Comparison of ENCODE assay signal across 21 cellular contexts in the genomic region with DNA sequence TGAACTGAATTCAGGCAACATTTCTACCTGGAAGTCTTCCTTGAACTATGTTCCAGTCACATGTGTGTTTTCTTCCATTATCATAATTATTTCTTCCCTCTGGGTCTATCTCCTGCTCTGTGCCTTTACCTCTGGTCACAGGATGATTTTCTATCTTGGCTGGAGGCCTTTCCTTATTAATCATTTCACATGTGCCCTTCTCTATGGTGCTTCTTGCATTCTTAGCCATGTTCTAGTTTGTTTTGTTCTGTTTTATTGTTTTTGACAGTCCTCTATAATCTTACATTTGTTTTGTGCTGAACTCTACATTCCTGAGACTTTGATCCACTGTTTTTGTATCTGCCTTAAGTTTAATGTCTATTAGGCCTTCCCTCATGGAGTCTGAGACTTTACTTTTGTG. TPM values are rescaled to one million over a fixed set of nuclear protein-coding genes. Genes with fewer than 3 reads are reported as not detected.
DNase-seq lines count a peak whose midpoint lies in the region; ATAC-seq and TF ChIP-seq lines count a peak whose summit lies in the region.
"Had no signal": no experiment of that assay in that cellular context is flagged by ENCODE, and none has a peak within 500 bp of the region (broad histone marks: within the 10 kb centered on the region; RNA-seq: fewer than 3 reads in every experiment).

No MANE protein-coding gene starts in this region.

- H2BK20ac ChIP-seq in IMR-90 (ENCODE audit: low read depth, low read length): no peak overlapping the region

- H3K27ac ChIP-seq in IMR-90 (ENCODE audit: insufficient read depth, low read length): no peak overlapping the region
- H3K27ac ChIP-seq: A549, BLaER1, PC-9, RWPE1 had no signal

- H4K91ac ChIP-seq in IMR-90 (ENCODE audit: insufficient read depth, low read depth, low read length): no peak overlapping the region

- no peaks in the 10 kb centered on the region for H3K4me1 Mint-ChIP-seq in activated CD4-positive, alpha-beta memory T cell treated with anti-CD3 and anti-CD28 coated beads for 36 hours (ENCODE audit: low read depth)
- H3K4me1 Mint-ChIP-seq: IgD-negative memory B cell had no signal

- no peaks in the 10 kb centered on the region for H3K36me3 Mint-ChIP-seq in activated CD4-positive, alpha-beta memory T cell treated with anti-CD3 and anti-CD28 coated beads for 36 hours
- H3K36me3 Mint-ChIP-seq: CD8-positive, alpha-beta T cell; IgD-negative memory B cell had no signal

- no peaks in the 10 kb centered on the region for H3K9me3 Mint-ChIP-seq in activated CD4-positive, alpha-beta memory T cell treated with anti-CD3 and anti-CD28 coated beads for 36 hours
- H3K9me3 Mint-ChIP-seq: CD8-positive, alpha-beta T cell; IgD-negative memory B cell had no signal

- H3K23ac ChIP-seq in IMR-90 (ENCODE audit: low read depth, low read length): peak overlapping the region; percentile 21; the same call in 1 of the 2 replicates

- no peak overlapping the region for H3K27ac Mint-ChIP-seq in activated CD4-positive, alpha-beta memory T cell treated with anti-CD3 and anti-CD28 coated beads for 36 hours
- H3K27ac Mint-ChIP-seq: CD8-positive, alpha-beta T cell; IgD-negative memory B cell had no signal

- H3K4me3 ChIP-seq in IMR-90 (ENCODE audit: insufficient read depth, low read depth, low read length): no peak overlapping the region
- H3K4me3 ChIP-seq in choroid plexus epithelial cell (ENCODE audit: low read depth, low read length): no peak overlapping the region
- H3K4me3 ChIP-seq: A549, BLaER1, MG63, PC-9 had no signal

- H3K27me3 Mint-ChIP-seq in activated CD4-positive, alpha-beta memory T cell treated with anti-CD3 and anti-CD28 coated beads for 36 hours: peaks cover 4% of the 10 kb centered on the region
- H3K27me3 Mint-ChIP-seq: IgD-negative memory B cell had no signal

- peak overlapping the region; percentile 25; the same call in 1 of the 2 replicates for H3K56ac ChIP-seq in IMR-90 (ENCODE audit: extremely low read depth, insufficient read depth, low read length)

- dilution Hi-C loops in IMR-90 (cut with HindIII; ENCODE audit: low sequenced_read_pairs, unreplicated experiment): no loop called here

- H3K9ac ChIP-seq in IMR-90 (ENCODE audit: low read depth, low read length): no peak overlapping the region
- H3K9ac ChIP-seq: BLaER1 had no signal

- no peak for TF ChIP-seq RAD21 in IMR-90 (IDR thresholded peaks at IDR 0.05; ENCODE audit: low read length)

- peaks cover 31 to 51% of the 10 kb centered on the region in 2 experiments for H3K79me1 ChIP-seq in IMR-90 (ENCODE audit: low read depth in 1 of 2, low read length in 2 of 2)

- BruUV-seq in IMR-90 (replicated peaks; lab: Mats Ljungman, UMichigan): no TSS peak

- H2AK9ac ChIP-seq in IMR-90 (replicated peaks; ENCODE audit: low read depth, low read length, poor library complexity): no peak overlapping the region

- no peak overlapping the region for H2BK120ac ChIP-seq in IMR-90 (ENCODE audit: low read depth, low read length)

- ATAC-seq in IMR-90 (ENCODE audit: low read depth) (peak; percentile 30; the same call in 1 of the 2 replicates), HG03378 (IDR thresholded peaks at IDR 0.05; ENCODE audit: unreplicated experiment) (no peak)
- ATAC-seq: A549; CD8-positive, alpha-beta T cell had no signal

- TF ChIP-seq CTCF in IMR-90 (conservative IDR thresholded peaks at IDR 0.05; ENCODE audit: low read depth, low read length) (no peak), choroid plexus epithelial cell (conservative IDR thresholded peaks at IDR 0.05; ENCODE audit: low read depth, low read length) (no peak)

- no peaks in the 10 kb centered on the region for H3K9me3 ChIP-seq in IMR-90 (ENCODE audit: control insufficient read depth, insufficient read depth, low read length)
- H3K9me3 ChIP-seq: A549, BLaER1, MG63 had no signal

- in situ Hi-C loops in IMR-90 (cut with MboI; ENCODE audit: low sequenced_read_pairs): no loop called here

- no peak overlapping the region for H2BK15ac ChIP-seq in IMR-90 (ENCODE audit: low read depth, low read length)

- no peak overlapping the region for H2BK5ac ChIP-seq in IMR-90 (ENCODE audit: low read depth, low read length, poor library complexity, severe bottlenecking)

- CTCF ChIA-PET in IMR-90 (lab: Yijun Ruan, JAX): no interaction called here
- CTCF ChIA-PET in activated CD4-positive, alpha-beta memory T cell treated with anti-CD3 and anti-CD28 coated beads for 36 hours (lab: Charles Lee): no interaction called here

- no peak overlapping the region for H3K4me2 ChIP-seq in IMR-90 (ENCODE audit: low read depth, low read length)
- H3K4me2 ChIP-seq: A549, BLaER1, PC-9 had no signal

- peaks cover 36% of the 10 kb centered on the region; the same call in 1 of the 2 replicates for H4K20me1 ChIP-seq in IMR-90 (ENCODE audit: insufficient read depth, low read length)
- H4K20me1 ChIP-seq: BLaER1 had no signal

- no peak overlapping the region for H3K14ac ChIP-seq in IMR-90 (replicated peaks; ENCODE audit: low read depth, low read length)

- DNase-seq in IMR-90: no peak
- DNase-seq in choroid plexus epithelial cell (ENCODE audit: low read depth): peak; percentile 32
- DNase-seq in kidney tubule cell (ENCODE audit: low spot score): peak; percentile 13
- peak; percentile 51 for DNase-seq in renal cortical epithelial cell (ENCODE audit: low read depth)
- no peak for DNase-seq in occipital lobe (lab: John Stamatoyannopoulos, UW)
- DNase-seq in activated CD4-positive, alpha-beta memory T cell treated with anti-CD3 and anti-CD28 coated beads for 36 hours: no peak
- DNase-seq: Calu3; CD8-positive, alpha-beta T cell; Karpas-422; MG63; NCI-H1048; NCI-H1436; NCI-H1930; NCI-H345; NCI-H524 treated with DMSO at 0.1 percent for 48 hours; PC-9 had no signal

- no peak overlapping the region; the same call in 1 of the 2 replicates for H4K5ac ChIP-seq in IMR-90 (ENCODE audit: low read depth, low read length)

- peak overlapping the region; percentile 53; the same call in 1 of the 2 replicates for H3K18ac ChIP-seq in IMR-90 (ENCODE audit: low read depth, low read length)

- POLR2A ChIA-PET in IMR-90 (lab: Charles Lee; ENCODE audit: unreplicated experiment): no interaction called here
- POLR2A ChIA-PET in activated CD4-positive, alpha-beta memory T cell treated with anti-CD3 and anti-CD28 coated beads for 36 hours (lab: Charles Lee): no interaction called here

- no peak for TF ChIP-seq POLR2A in IMR-90 (IDR thresholded peaks at IDR 0.05; ENCODE audit: low read depth, low read length)

- peak overlapping the region in 1 of 2 experiments; percentile 4; a peak in 1 of 4 replicates for H4K8ac ChIP-seq in IMR-90 (ENCODE audit: low read depth in 2 of 2, low read length in 2 of 2)

- peaks cover 4% of the 10 kb centered on the region; the same call in 1 of the 2 replicates for H3K9me1 ChIP-seq in IMR-90 (ENCODE audit: insufficient read depth, low read length)

- peaks cover 11% of the 10 kb centered on the region; the same call in 1 of the 2 replicates for H3K36me3 ChIP-seq in IMR-90 (ENCODE audit: control insufficient read depth, insufficient read depth, low read length)
- H3K36me3 ChIP-seq: BLaER1, MG63 had no signal

- H2AK5ac ChIP-seq in IMR-90 (ENCODE audit: low read depth, low read length): peak overlapping the region; percentile 30; the same call in 1 of the 2 replicates

- no peaks in the 10 kb centered on the region for H3K27me3 ChIP-seq in IMR-90 (ENCODE audit: control insufficient read depth, insufficient read depth, low read length)
- H3K27me3 ChIP-seq: BLaER1, MG63 had no signal

- H3K4me3 Mint-ChIP-seq in activated CD4-positive, alpha-beta memory T cell treated with anti-CD3 and anti-CD28 coated beads for 36 hours: no peak overlapping the region
- H3K4me3 Mint-ChIP-seq: CD8-positive, alpha-beta T cell; IgD-negative memory B cell had no signal

- intact Hi-C loops in IMR-90 (cut with micrococcal nuclease): no loop called here
- intact Hi-C loops in activated CD4-positive, alpha-beta memory T cell treated with anti-CD3 and anti-CD28 coated beads for 36 hours (cut with micrococcal nuclease): no loop called here

- H2AFZ ChIP-seq in IMR-90 (replicated peaks; ENCODE audit: low read length, poor library complexity): no peak overlapping the region
- H2AFZ ChIP-seq: PC-9 had no signal

- H3K4me1 ChIP-seq in IMR-90 (ENCODE audit: control insufficient read depth, insufficient read depth, low read length): no peaks in the 10 kb centered on the region; the same call in 1 of the 2 replicates
- H3K4me1 ChIP-seq: A549, BLaER1 had no signal

- no peak overlapping the region for H3K4ac ChIP-seq in IMR-90 (ENCODE audit: low read depth, low read length)

TF ChIP-seq in IMR-90, 13 proteins besides CTCF, POLR2A, EP300 and RAD21 (continues in another document):
- TF ChIP-seq FOS (IDR thresholded peaks at IDR 0.05; ENCODE audit: low read depth, low read length) (no peak), CHD1 (IDR thresholded peaks at IDR 0.05; ENCODE audit: low read depth, low read length) (no peak), RCOR1 (IDR thresholded peaks at IDR 0.05; ENCODE audit: insufficient replicate concordance, low read length) (no peak), MAZ (IDR thresholded peaks at IDR 0.05; ENCODE audit: borderline replicate concordance, low read depth, low read length) (no peak), NFE2L2 (IDR thresholded peaks at IDR 0.05; ENCODE audit: low read depth, low read length) (no peak), SMC3 (IDR thresholded peaks at IDR 0.05; ENCODE audit: low read depth, low read length) (no peak), MXI1 (IDR thresholded peaks at IDR 0.05; ENCODE audit: borderline replicate concordance, low read depth, low read length) (no peak), RFX5 (IDR thresholded peaks at IDR 0.05; ENCODE audit: low read depth, low read length) (no peak), MAFK (IDR thresholded peaks at IDR 0.05; ENCODE audit: low read depth, low read length) (no peak)
- TF ChIP-seq, protein P1, sequence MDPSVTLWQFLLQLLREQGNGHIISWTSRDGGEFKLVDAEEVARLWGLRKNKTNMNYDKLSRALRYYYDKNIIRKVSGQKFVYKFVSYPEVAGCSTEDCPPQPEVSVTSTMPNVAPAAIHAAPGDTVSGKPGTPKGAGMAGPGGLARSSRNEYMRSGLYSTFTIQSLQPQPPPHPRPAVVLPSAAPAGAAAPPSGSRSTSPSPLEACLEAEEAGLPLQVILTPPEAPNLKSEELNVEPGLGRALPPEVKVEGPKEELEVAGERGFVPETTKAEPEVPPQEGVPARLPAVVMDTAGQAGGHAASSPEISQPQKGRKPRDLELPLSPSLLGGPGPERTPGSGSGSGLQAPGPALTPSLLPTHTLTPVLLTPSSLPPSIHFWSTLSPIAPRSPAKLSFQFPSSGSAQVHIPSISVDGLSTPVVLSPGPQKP (IDR thresholded peaks at IDR 0.05; ENCODE audit: borderline replicate concordance, low read depth, low read length): no peak

RNA-seq across cellular contexts. Expression of a gene that starts 51.0 kb away (rescaled TPM):
- total RNA-seq in IMR-90 (2012; rRNA removed) (27.1 and 43.6 TPM in 2 replicates), renal cortical epithelial cell (6.1 and 9.2 TPM in 2 replicates), occipital lobe (77.4 TPM)
- polyA plus RNA-seq in IMR-90 (2012; rRNA removed): 40.7 and 42.7 TPM in 2 replicates
- 8.9 and 10.9 TPM in 2 replicates for polyA plus RNA-seq in IMR-90 (2012; cell fraction: cytosol; rRNA removed)
- 69.0 and 361 TPM in 2 replicates for polyA plus RNA-seq in IMR-90 (2012; cell fraction: nucleus; rRNA removed; ENCODE audit: low replicate concordance)
- total RNA-seq in activated CD4-positive, alpha-beta memory T cell treated with anti-CD3 and anti-CD28 coated beads for 36 hours: under 1 TPM in 1 of 2 experiments, not detected in 1; 0.05 TPM
- total RNA-seq: Calu3; CD8-positive, alpha-beta T cell; PC-9 had no signal
- polyA plus RNA-seq: A549 had no signal

Comparison
In these comparisons a context has a peak if more than half of its experiments do, and no peak if none do; other contexts are left out.
1. DNase-seq: peak in choroid plexus epithelial cell (single experiment), kidney tubule cell (single experiment) and renal cortical epithelial cell (single experiment); none in IMR-90 (single experiment), occipital lobe (single experiment) and activated CD4-positive, alpha-beta memory T cell treated with anti-CD3 and anti-CD28 coated beads for 36 hours (single experiment).